8 cellular contexts compared by ENCODE assay signal in the genomic region with DNA sequence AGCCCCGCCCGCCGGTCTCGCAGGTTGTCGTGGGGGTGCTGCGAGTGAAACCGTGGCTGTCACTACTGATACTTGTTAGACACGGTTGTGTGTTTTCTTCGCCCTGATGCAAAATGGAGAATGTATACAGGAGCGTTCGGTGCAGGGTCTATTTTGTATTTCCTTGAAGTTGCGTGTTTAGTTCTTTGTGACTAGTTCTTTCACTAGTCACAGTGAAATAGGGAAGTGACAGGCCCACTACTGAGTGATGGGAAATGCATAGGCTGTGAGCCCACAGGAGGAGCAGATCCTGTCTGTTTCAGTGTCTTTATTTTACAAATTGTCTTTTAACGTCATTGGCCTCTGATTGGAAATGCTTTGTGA. TPM values are rescaled to one million over a fixed set of nuclear protein-coding genes. Genes with fewer than 3 reads are reported as not detected.
A peak's percentile ranks its signal among the peaks of the same experiment; 100 is the strongest.
DNase-seq lines count a peak whose midpoint lies in the region; ATAC-seq and TF ChIP-seq lines count a peak whose summit lies in the region.

No MANE protein-coding gene starts in this region.

- H3F3A ChIP-seq in GM23338 (replicated peaks; ENCODE audit: low read depth): peaks cover 7% of the 10 kb centered on the region; the same call in 1 of the 2 replicates

- no peaks in the 10 kb centered on the region for H3K9me2 ChIP-seq in GM23338 (ENCODE audit: insufficient read depth)

- H3K4me3 Mint-ChIP-seq in GM23338 (peak overlapping the region; percentile 95), type B pancreatic cell (peak overlapping the region; percentile 95)

- TF ChIP-seq POLR2A in right lobe of liver (IDR thresholded peaks at IDR 0.05): no peak

- H3K27ac Mint-ChIP-seq in GM23338 (peak overlapping the region; percentile 84), type B pancreatic cell (peak overlapping the region; percentile 93)

- H3K9me3 Mint-ChIP-seq in GM23338 (no peaks in the 10 kb centered on the region), type B pancreatic cell (no peaks in the 10 kb centered on the region)

- no peak overlapping the region for H2AFZ ChIP-seq in GM23338

- no peak for ATAC-seq in GM23338
- peak in 2 of 4 donors; percentile 16 to 19 for ATAC-seq in right lobe of liver

- intact Hi-C loops in right lobe of liver (cut with DNase I): no loop called here

- H3K36me3 Mint-ChIP-seq in GM23338 (ENCODE audit: low read depth) (no peaks in the 10 kb centered on the region), type B pancreatic cell (no peaks in the 10 kb centered on the region)

- no peaks in the 10 kb centered on the region for H3K9me3 ChIP-seq in right lobe of liver

- DNase-seq in GM13976 (ENCODE audit: low spot score): peak; percentile 48
- no peak for DNase-seq in GM23338 (ENCODE audit: low spot score)
- DNase-seq in M059J (ENCODE audit: low read depth): peak; percentile 3
- no peak for DNase-seq in astrocyte of the cerebellum (ENCODE audit: low read depth)
- DNase-seq in right lobe of liver: no peak
- DNase-seq in type B pancreatic cell (ENCODE audit: extremely low spot score, unreplicated experiment): no peak
- DNase-seq in NCI-H2081 (lab: John Stamatoyannopoulos, UW): no peak
- DNase-seq in NCI-H2196 treated with DMSO at 0.1 percent for 48 hours (lab: John Stamatoyannopoulos, UW; ENCODE audit: unreplicated experiment): no peak

- peaks cover under 1% of the 10 kb centered on the region; the same call in 1 of the 2 replicates for H3K36me3 ChIP-seq in GM23338 (ENCODE audit: insufficient read depth)
- no peaks in the 10 kb centered on the region for H3K36me3 ChIP-seq in right lobe of liver

- TF ChIP-seq CTCF in GM13976 (IDR thresholded peaks at IDR 0.05; ENCODE audit: borderline replicate concordance, control extremely low read depth, extremely low read depth, insufficient read depth, missing control alignments) (no peak), GM23338 (conservative IDR thresholded peaks at IDR 0.05; ENCODE audit: low read depth in 2 of 2) (no peak), astrocyte of the cerebellum (IDR thresholded peaks at IDR 0.05; ENCODE audit: low read depth, low read length, missing control alignments) (no peak), right lobe of liver (IDR thresholded peaks at IDR 0.05) (no peak), type B pancreatic cell (conservative IDR thresholded peaks at IDR 0.05) (no peak)

- H3K27ac ChIP-seq in GM23338 (ENCODE audit: low read depth) (0 out of 2 replicates have a peak overlapping the region, but pooled peaks have one; percentile 74), right lobe of liver (peak overlapping the region; percentile 69 to 88 (median 85))

- no peaks in the 10 kb centered on the region for H4K20me1 ChIP-seq in GM23338 (replicated peaks; ENCODE audit: insufficient read depth)

- H3K79me2 ChIP-seq in GM23338 (replicated peaks; ENCODE audit: insufficient read depth): peaks cover 41% of the 10 kb centered on the region

- in situ Hi-C loops in GM13976 (cut with MboI; ENCODE audit: low sequenced_read_pairs, unreplicated experiment) (no loop called here), astrocyte of the cerebellum (cut with HindIII; ENCODE audit: low sequenced_read_pairs) (no loop called here)

- peak overlapping the region; percentile 95 for H3K4me2 ChIP-seq in GM23338

- H3K27me3 ChIP-seq in GM23338 (ENCODE audit: insufficient read depth) (no peaks in the 10 kb centered on the region), right lobe of liver (no peaks in the 10 kb centered on the region)

- H3K4me1 Mint-ChIP-seq in GM23338 (peaks cover 28% of the 10 kb centered on the region), type B pancreatic cell (ENCODE audit: unreplicated experiment) (peaks cover 12% of the 10 kb centered on the region)

- WGBS in right lobe of liver (ENCODE audit: insufficient coverage, low coverage, low lambda C conversion rate, missing lambda C conversion rate): 0% methylated on average over 11 of the region's 13 CpGs

- H3K4me3 ChIP-seq in GM23338: peak overlapping the region; percentile 98
- H3K4me3 ChIP-seq in astrocyte of the cerebellum (ENCODE audit: low read depth, low read length): peak overlapping the region; percentile 95
- peak overlapping the region; percentile 96 to 100 (median 100) for H3K4me3 ChIP-seq in right lobe of liver

- peaks cover 21% of the 10 kb centered on the region for H3K4me1 ChIP-seq in GM23338 (ENCODE audit: insufficient read depth)
- H3K4me1 ChIP-seq in right lobe of liver: peaks cover 0 to 10% (median 5%) of the 10 kb centered on the region in 4 donors

- peaks cover 7% of the 10 kb centered on the region for H3K27me3 Mint-ChIP-seq in GM23338 (ENCODE audit: insufficient read depth, low read depth, poor library complexity)
- H3K27me3 Mint-ChIP-seq in type B pancreatic cell: no peaks in the 10 kb centered on the region

TF ChIP-seq in GM23338, 12 proteins besides CTCF, POLR2A, EP300 and RAD21:
- TF ChIP-seq STAT1 (IDR thresholded peaks at IDR 0.05; ENCODE audit: unreplicated experiment) (no peak), JUNB (IDR thresholded peaks at IDR 0.05; ENCODE audit: unreplicated experiment) (no peak)
- TF ChIP-seq, protein P1, sequence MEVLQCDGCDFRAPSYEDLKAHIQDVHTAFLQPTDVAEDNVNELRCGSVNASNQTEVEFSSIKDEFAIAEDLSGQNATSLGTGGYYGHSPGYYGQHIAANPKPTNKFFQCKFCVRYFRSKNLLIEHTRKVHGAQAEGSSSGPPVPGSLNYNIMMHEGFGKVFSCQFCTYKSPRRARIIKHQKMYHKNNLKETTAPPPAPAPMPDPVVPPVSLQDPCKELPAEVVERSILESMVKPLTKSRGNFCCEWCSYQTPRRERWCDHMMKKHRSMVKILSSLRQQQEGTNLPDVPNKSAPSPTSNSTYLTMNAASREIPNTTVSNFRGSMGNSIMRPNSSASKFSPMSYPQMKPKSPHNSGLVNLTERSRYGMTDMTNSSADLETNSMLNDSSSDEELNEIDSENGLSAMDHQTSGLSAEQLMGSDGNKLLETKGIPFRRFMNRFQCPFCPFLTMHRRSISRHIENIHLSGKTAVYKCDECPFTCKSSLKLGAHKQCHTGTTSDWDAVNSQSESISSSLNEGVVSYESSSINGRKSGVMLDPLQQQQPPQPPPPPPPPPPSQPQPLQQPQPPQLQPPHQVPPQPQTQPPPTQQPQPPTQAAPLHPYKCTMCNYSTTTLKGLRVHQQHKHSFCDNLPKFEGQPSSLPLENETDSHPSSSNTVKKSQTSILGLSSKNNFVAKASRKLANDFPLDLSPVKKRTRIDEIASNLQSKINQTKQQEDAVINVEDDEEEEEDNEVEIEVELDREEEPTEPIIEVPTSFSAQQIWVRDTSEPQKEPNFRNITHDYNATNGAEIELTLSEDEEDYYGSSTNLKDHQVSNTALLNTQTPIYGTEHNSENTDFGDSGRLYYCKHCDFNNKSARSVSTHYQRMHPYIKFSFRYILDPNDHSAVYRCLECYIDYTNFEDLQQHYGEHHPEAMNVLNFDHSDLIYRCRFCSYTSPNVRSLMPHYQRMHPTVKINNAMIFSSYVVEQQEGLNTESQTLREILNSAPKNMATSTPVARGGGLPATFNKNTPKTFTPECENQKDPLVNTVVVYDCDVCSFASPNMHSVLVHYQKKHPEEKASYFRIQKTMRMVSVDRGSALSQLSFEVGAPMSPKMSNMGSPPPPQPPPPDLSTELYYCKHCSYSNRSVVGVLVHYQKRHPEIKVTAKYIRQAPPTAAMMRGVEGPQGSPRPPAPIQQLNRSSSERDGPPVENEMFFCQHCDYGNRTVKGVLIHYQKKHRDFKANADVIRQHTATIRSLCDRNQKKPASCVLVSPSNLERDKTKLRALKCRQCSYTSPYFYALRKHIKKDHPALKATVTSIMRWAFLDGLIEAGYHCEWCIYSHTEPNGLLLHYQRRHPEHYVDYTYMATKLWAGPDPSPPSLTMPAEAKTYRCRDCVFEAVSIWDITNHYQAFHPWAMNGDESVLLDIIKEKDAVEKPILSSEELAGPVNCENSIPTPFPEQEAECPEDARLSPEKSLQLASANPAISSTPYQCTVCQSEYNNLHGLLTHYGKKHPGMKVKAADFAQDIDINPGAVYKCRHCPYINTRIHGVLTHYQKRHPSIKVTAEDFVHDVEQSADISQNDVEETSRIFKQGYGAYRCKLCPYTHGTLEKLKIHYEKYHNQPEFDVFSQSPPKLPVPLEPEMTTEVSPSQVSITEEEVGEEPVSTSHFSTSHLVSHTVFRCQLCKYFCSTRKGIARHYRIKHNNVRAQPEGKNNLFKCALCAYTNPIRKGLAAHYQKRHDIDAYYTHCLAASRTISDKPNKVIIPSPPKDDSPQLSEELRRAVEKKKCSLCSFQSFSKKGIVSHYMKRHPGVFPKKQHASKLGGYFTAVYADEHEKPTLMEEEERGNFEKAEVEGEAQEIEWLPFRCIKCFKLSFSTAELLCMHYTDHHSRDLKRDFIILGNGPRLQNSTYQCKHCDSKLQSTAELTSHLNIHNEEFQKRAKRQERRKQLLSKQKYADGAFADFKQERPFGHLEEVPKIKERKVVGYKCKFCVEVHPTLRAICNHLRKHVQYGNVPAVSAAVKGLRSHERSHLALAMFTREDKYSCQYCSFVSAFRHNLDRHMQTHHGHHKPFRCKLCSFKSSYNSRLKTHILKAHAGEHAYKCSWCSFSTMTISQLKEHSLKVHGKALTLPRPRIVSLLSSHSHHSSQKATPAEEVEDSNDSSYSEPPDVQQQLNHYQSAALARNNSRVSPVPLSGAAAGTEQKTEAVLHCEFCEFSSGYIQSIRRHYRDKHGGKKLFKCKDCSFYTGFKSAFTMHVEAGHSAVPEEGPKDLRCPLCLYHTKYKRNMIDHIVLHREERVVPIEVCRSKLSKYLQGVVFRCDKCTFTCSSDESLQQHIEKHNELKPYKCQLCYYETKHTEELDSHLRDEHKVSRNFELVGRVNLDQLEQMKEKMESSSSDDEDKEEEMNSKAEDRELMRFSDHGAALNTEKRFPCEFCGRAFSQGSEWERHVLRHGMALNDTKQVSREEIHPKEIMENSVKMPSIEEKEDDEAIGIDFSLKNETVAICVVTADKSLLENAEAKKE (CRISPR knock-in tag; IDR thresholded peaks at IDR 0.05): no peak

RNA-seq across cellular contexts. Expression of a gene that starts 0.7 kb away (rescaled TPM):
- 15.5 and 15.6 TPM in 2 replicates for total RNA-seq in GM23338 (2014; rRNA removed; shearing (Covaris generic))
- polyA plus RNA-seq in GM23338 (2016; fragmentation: Nextera tagmentation; extraction: Ambion mirVana): 10.9 and 12.1 TPM in 2 replicates
- 17.0 and 17.1 TPM in 2 replicates for total RNA-seq in M059J (2014; rRNA removed; shearing (Covaris generic))
- total RNA-seq in right lobe of liver (1 to 10 TPM; 7.1 to 8.1 (median 7.7) TPM), type B pancreatic cell (ENCODE audit: low replicate concordance) (15.1 and 16.0 TPM in 2 replicates)

RNA-seq across cellular contexts. Expression of a gene that starts 10.6 kb away (rescaled TPM):
- total RNA-seq in GM23338 (2014; rRNA removed; shearing (Covaris generic)): 29.7 and 38.0 TPM in 2 replicates
- polyA plus RNA-seq in GM23338 (2016; fragmentation: Nextera tagmentation; extraction: Ambion mirVana): 29.4 and 35.0 TPM in 2 replicates
- 21.1 and 28.9 TPM in 2 replicates for total RNA-seq in M059J (2014; rRNA removed; shearing (Covaris generic))
- total RNA-seq in right lobe of liver (1 to 10 TPM; 5.3 to 7.9 (median 7.4) TPM), type B pancreatic cell (ENCODE audit: low replicate concordance) (18.7 and 18.8 TPM in 2 replicates)

RNA-seq across cellular contexts. Expression of a gene that starts 58.1 kb away (rescaled TPM):
- 14.5 and 20.3 TPM in 2 replicates for total RNA-seq in GM23338 (2014; rRNA removed; shearing (Covaris generic))
- polyA plus RNA-seq in GM23338 (2016; fragmentation: Nextera tagmentation; extraction: Ambion mirVana): 3.0 and 3.5 TPM in 2 replicates
- total RNA-seq in M059J (2014; rRNA removed; shearing (Covaris generic)): 7.7 and 16.7 TPM in 2 replicates
- total RNA-seq in right lobe of liver: 10 to 100 TPM in 1 of 6 experiments, 1 to 10 TPM in 5; 4.4 to 10.8 (median 4.8) TPM
- total RNA-seq in type B pancreatic cell (ENCODE audit: low replicate concordance): 25.9 and 35.9 TPM in 2 replicates

Comparison
In these comparisons a context has a peak if more than half of its experiments do, and no peak if none do; other contexts are left out.
1. DNase-seq: peak in GM13976 (single experiment) and M059J (single experiment); none in GM23338 (single experiment), astrocyte of the cerebellum (single experiment), right lobe of liver (0 of 3), type B pancreatic cell (single experiment), NCI-H2081 (0 of 2) and NCI-H2196 treated with DMSO at 0.1 percent for 48 hours (single experiment).
2. Peak in every context shown above with its lines, with median percentiles within 50 percentile points of each other: H3K4me3 ChIP-seq.